In the genomic region with DNA sequence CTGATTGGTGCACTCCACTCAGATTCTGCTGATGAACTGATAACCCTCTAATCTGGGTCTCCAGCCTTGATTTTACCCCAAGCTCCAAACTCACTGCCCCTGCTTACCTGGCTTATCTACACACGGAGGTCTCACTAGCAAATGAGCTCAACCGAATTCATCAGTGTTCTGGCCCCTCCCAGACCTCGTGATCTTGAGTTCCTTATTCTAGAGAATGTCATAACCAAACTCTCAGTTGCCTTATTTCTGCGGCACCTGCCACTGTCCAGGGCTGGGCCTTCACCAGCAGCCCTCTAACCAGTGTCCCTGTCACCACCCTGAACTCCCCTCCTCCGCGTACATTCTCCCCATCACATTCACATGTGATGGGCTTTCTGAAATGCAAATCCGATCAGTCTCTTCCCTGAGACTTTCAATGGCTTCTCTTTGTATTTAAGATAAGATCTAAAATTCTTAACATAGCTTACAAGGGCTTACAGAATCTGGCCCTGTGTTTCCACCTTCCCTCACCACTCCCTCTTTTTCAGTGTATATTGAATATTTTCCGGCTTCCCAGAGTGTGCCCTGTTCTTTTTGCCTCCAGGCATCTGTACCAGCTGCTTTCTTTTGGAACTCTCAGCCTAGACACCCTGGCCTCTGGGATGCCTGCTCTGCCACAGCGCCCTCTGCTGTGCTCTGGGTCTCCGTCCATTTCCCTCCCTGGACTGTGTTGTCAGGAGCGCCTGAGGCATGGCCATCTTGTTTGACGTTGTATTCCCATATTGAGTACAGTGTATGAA, we compare ENCODE assay signal across 8 cellular contexts. TPM values are rescaled to one million over a fixed set of nuclear protein-coding genes. Genes with fewer than 3 reads are reported as not detected.
DNase-seq lines count a peak whose midpoint lies in the region; ATAC-seq and TF ChIP-seq lines count a peak whose summit lies in the region.

No MANE protein-coding gene starts in this region.

- peak; percentile 20 for ATAC-seq in HG02610 (IDR thresholded peaks at IDR 0.05; ENCODE audit: unreplicated experiment)
- ATAC-seq in omental fat pad (ENCODE audit: low FRiP score), result no peak

- TF ChIP-seq CTCF in omental fat pad (IDR thresholded peaks at IDR 0.05), result no peak

- DNase-seq in SIG-M5 treated with dmso at 0.1 percent for 504 hours (lab: John Stamatoyannopoulos, UW; ENCODE audit: unreplicated experiment) (peak; percentile 26), SIG-M5 (lab: John Stamatoyannopoulos, UW) (no peak), NCI-H146 (lab: John Stamatoyannopoulos, UW) (peak; percentile 32), fibroblast of gingiva (ENCODE audit: low read depth) (peak; percentile 30), omental fat pad (ENCODE audit: low spot score) (peak; percentile 29), MV-4-11 (lab: John Stamatoyannopoulos, UW) (no peak)
- DNase-seq in activated CD8-positive, alpha-beta memory T cell treated with anti-CD3 and anti-CD28 coated beads, Interleukin-2, amount 50 U/mL, for 48 hours, result peak; percentile 69

RNA-seq across cellular contexts. Expression of gene NAB1, which starts 31.1 kb away (rescaled TPM):
- 10 to 100 TPM; 50.7 to 83.5 (median 58.5) TPM for total RNA-seq in omental fat pad

Comparison
In these comparisons a context has a peak if more than half of its experiments do, and no peak if none do; other contexts are left out.
1. DNase-seq: peak in SIG-M5 treated with dmso at 0.1 percent for 504 hours (single experiment), NCI-H146 (single experiment), activated CD8-positive, alpha-beta memory T cell treated with anti-CD3 and anti-CD28 coated beads, Interleukin-2, amount 50 U/mL, for 48 hours (single experiment), fibroblast of gingiva (single experiment) and omental fat pad (single experiment); none in SIG-M5 (single experiment) and MV-4-11 (single experiment).